ENCODE assay signal across 16 cellular contexts in genomic region chr4:40832175-40832574, GRCh38.
DNase-seq lines count a peak whose midpoint lies in the region; ATAC-seq and TF ChIP-seq lines count a peak whose summit lies in the region.
"Had no signal": no experiment of that assay in that cellular context is flagged by ENCODE, and none has a peak within 500 bp of the region (broad histone marks: within the 10 kb centered on the region; RNA-seq: fewer than 3 reads in every experiment).

No MANE protein-coding gene starts in this region.

- no peak for TF ChIP-seq RAD21 in neural cell (conservative IDR thresholded peaks at IDR 0.05)

- H3K27me3 Mint-ChIP-seq in chondrocyte (ENCODE audit: low read depth), result no peaks in the 10 kb centered on the region

- H3K9me2 ChIP-seq in neural cell (ENCODE audit: insufficient read depth, low read length), result no peaks in the 10 kb centered on the region

- H3K36me3 Mint-ChIP-seq in chondrocyte (ENCODE audit: low read depth), result peaks cover 41% of the 10 kb centered on the region
- H3K36me3 Mint-ChIP-seq: CD8-positive, alpha-beta T cell had no signal

- TF ChIP-seq CTCF in right atrium auricular region (IDR thresholded peaks at IDR 0.05) (no peak), chondrocyte (IDR thresholded peaks at IDR 0.05) (no peak), neural cell (IDR thresholded peaks at IDR 0.05; ENCODE audit: poor library complexity, severe bottlenecking) (no peak), testis (IDR thresholded peaks at IDR 0.05) (no peak)

- no peak for TF ChIP-seq EP300 in neural cell (conservative IDR thresholded peaks at IDR 0.05; ENCODE audit: poor library complexity, severe bottlenecking)

- H3K4me3 ChIP-seq in right atrium auricular region, result no peak overlapping the region
- no peak overlapping the region for H3K4me3 ChIP-seq in neural cell (ENCODE audit: low read length)
- no peak overlapping the region for H3K4me3 ChIP-seq in testis
- H3K4me3 ChIP-seq: BLaER1 treated with 17β-estradiol and CSF1 and Interleukin-3, amounts not matched to agents 10 nM and 100 nM; GM12878 had no signal

- H3K9me3 ChIP-seq in right atrium auricular region (no peaks in the 10 kb centered on the region), neural cell (ENCODE audit: low read length) (no peaks in the 10 kb centered on the region), testis (no peaks in the 10 kb centered on the region)

- H3K4me1 Mint-ChIP-seq in chondrocyte (ENCODE audit: low read depth), result peaks cover 3% of the 10 kb centered on the region

- H3K9me3 Mint-ChIP-seq in chondrocyte (ENCODE audit: low read depth), result no peaks in the 10 kb centered on the region
- H3K9me3 Mint-ChIP-seq: CD8-positive, alpha-beta T cell had no signal

- H3F3A ChIP-seq in neural cell (ENCODE audit: insufficient read depth, low read length, poor library complexity, severe bottlenecking), result no peaks in the 10 kb centered on the region

- H3K27ac ChIP-seq in right atrium auricular region, result no peak overlapping the region
- peak overlapping the region; percentile 15 for H3K27ac ChIP-seq in neural cell (ENCODE audit: low read length)
- H3K27ac ChIP-seq in testis, result no peak overlapping the region
- H3K27ac ChIP-seq: BLaER1 treated with 17β-estradiol and CSF1 and Interleukin-3, amounts not matched to agents 10 nM and 100 nM had no signal

- H3K27ac Mint-ChIP-seq in chondrocyte (ENCODE audit: unreplicated experiment), result peak overlapping the region; percentile 27
- H3K27ac Mint-ChIP-seq: CD8-positive, alpha-beta T cell had no signal

- no peak overlapping the region for H3K4me3 Mint-ChIP-seq in chondrocyte (ENCODE audit: unreplicated experiment)
- H3K4me3 Mint-ChIP-seq: CD8-positive, alpha-beta T cell had no signal

- 82 to 92% methylated on average over 11 of the region's 11 CpGs for WGBS in testis, 2 donors

- no peak overlapping the region for H3K9ac ChIP-seq in neural cell (ENCODE audit: low read length)
- H3K9ac ChIP-seq: BLaER1 treated with 17β-estradiol and CSF1 and Interleukin-3, amounts not matched to agents 10 nM and 100 nM had no signal

- H3K4me1 ChIP-seq in right atrium auricular region (peaks cover 0 to 5% of the 10 kb centered on the region in 2 donors), testis (no peaks in the 10 kb centered on the region)

- H3K27me3 ChIP-seq in right atrium auricular region (no peaks in the 10 kb centered on the region), neural cell (ENCODE audit: insufficient read depth, low read depth, low read length) (no peaks in the 10 kb centered on the region), testis (no peaks in the 10 kb centered on the region)
- H3K27me3 ChIP-seq: BLaER1 treated with 17β-estradiol and CSF1 and Interleukin-3, amounts not matched to agents 10 nM and 100 nM had no signal

- DNase-seq in cardiac septum (ENCODE audit: low spot score) (peak; percentile 64), right atrium auricular region (ENCODE audit: low spot score) (no peak), chondrocyte (ENCODE audit: low spot score) (no peak), testis (peak; percentile 8), DMS114 treated with DMSO at 0.1 percent for 48 hours (lab: John Stamatoyannopoulos, UW; ENCODE audit: unreplicated experiment) (no peak), HUDEP-2 (lab: John Stamatoyannopoulos, UW; ENCODE audit: unreplicated experiment in 76 of 76) (no peak)
- DNase-seq: 8988T; Calu3; CD8-positive, alpha-beta T cell; DMS53; DND-41; EL had no signal

- no peak overlapping the region for H2AFZ ChIP-seq in neural cell (ENCODE audit: low read depth, low read length)

- TF ChIP-seq POLR2A in testis (IDR thresholded peaks at IDR 0.05), result no peak

- no peak for ATAC-seq in GM18909 (IDR thresholded peaks at IDR 0.05; ENCODE audit: poor library complexity, unreplicated experiment)
- ATAC-seq: CD8-positive, alpha-beta T cell; GM12878 had no signal

- intact Hi-C loops in cardiac septum (cut with DNase I), result no loop called here
- intact Hi-C loops in testis (cut with DNase I; ENCODE audit: low total_unique reads), result no loop called here

- H3K36me3 ChIP-seq in right atrium auricular region (peaks cover 37% of the 10 kb centered on the region), neural cell (ENCODE audit: insufficient read depth, low read length) (no peaks in the 10 kb centered on the region), testis (ENCODE audit: low read depth, missing control alignments) (no peaks in the 10 kb centered on the region)

- H4K20me1 ChIP-seq in neural cell (ENCODE audit: insufficient read depth), result no peaks in the 10 kb centered on the region

- peaks cover 3% of the 10 kb centered on the region for H3K79me2 ChIP-seq in neural cell (replicated peaks; ENCODE audit: insufficient read depth, low read length)

- H3K4me2 ChIP-seq in neural cell (ENCODE audit: low read length), result no peak overlapping the region
- H3K4me2 ChIP-seq: BLaER1 treated with 17β-estradiol and CSF1 and Interleukin-3, amounts not matched to agents 10 nM and 100 nM had no signal

TF ChIP-seq in neural cell, 6 proteins besides CTCF, POLR2A, EP300 and RAD21:
- TF ChIP-seq TAF1 (IDR thresholded peaks at IDR 0.05; ENCODE audit: low read depth), result no peak
- no peak for TF ChIP-seq MXI1 (conservative IDR thresholded peaks at IDR 0.05; ENCODE audit: poor library complexity, severe bottlenecking)
- TF ChIP-seq POLR2AphosphoS5 (IDR thresholded peaks at IDR 0.05), result no peak
- TF ChIP-seq SMC3 (conservative IDR thresholded peaks at IDR 0.05; ENCODE audit: poor library complexity), result no peak
- TF ChIP-seq EZH2 (IDR thresholded peaks at IDR 0.05; ENCODE audit: borderline replicate concordance, insufficient read depth, low read length, poor library complexity, severe bottlenecking), result no peak
- TF ChIP-seq REST (IDR thresholded peaks at IDR 0.05; ENCODE audit: borderline replicate concordance), result no peak

Comparison
In these comparisons a context has a peak if more than half of its experiments do, and no peak if none do; other contexts are left out.
1. DNase-seq: peak in cardiac septum (single experiment) and testis (single experiment); none in right atrium auricular region (single experiment), chondrocyte (single experiment), DMS114 treated with DMSO at 0.1 percent for 48 hours (single experiment) and HUDEP-2 (0 of 76).